In genomic region chr21:38863291-38863690, GRCh38 we compare ENCODE assay signal across 16 cellular contexts. TPM values are rescaled to one million over a fixed set of nuclear protein-coding genes. Genes with fewer than 3 reads are reported as not detected.
A peak's percentile ranks its signal among the peaks of the same experiment; 100 is the strongest.
DNase-seq lines count a peak whose midpoint lies in the region; ATAC-seq and TF ChIP-seq lines count a peak whose summit lies in the region.
"Had no signal": no experiment of that assay in that cellular context is flagged by ENCODE, and none has a peak within 500 bp of the region (broad histone marks: within the 10 kb centered on the region; RNA-seq: fewer than 3 reads in every experiment).

No MANE protein-coding gene starts in this region.

- 100% methylated on average over 1 of the region's 2 CpGs for WGBS in esophagus muscularis mucosa

- TF ChIP-seq EP300 in esophagus muscularis mucosa (IDR thresholded peaks at IDR 0.05) = no peak

- no peaks in the 10 kb centered on the region for H3K9me3 Mint-ChIP-seq in stimulated activated naive CD8-positive, alpha-beta T cell treated with anti-CD3 and anti-CD28 coated beads, Interleukin-15, amount 100 ng/mL, for 72 hours
- H3K9me3 Mint-ChIP-seq: CD4-positive, alpha-beta memory T cell had no signal

- TF ChIP-seq CTCF in esophagus muscularis mucosa (IDR thresholded peaks at IDR 0.05) = no peak

- DNase-seq in stimulated activated naive CD8-positive, alpha-beta T cell treated with anti-CD3 and anti-CD28 coated beads, Interleukin-15, amount 100 ng/mL, for 72 hours = no peak
- no peak for DNase-seq in stimulated activated naive CD8-positive, alpha-beta T cell treated with anti-CD3 and anti-CD28 coated beads, Interleukin-15, Interleukin-2, amounts not matched to agents 100 U/mL and 50 U/mL, for 24 hours
- DNase-seq in M059J (ENCODE audit: low read depth) (peak; percentile 57), esophagus muscularis mucosa (ENCODE audit: extremely low spot score) (peak; percentile 45), erythroblast (lab: John Stamatoyannopoulos, UW) (no peak), NCI-H187 (lab: John Stamatoyannopoulos, UW) (no peak), C1 segment of cervical spinal cord (lab: John Stamatoyannopoulos, UW) (no peak)
- DNase-seq: CD4-positive, alpha-beta memory T cell; DMS79; H7; IMR-90; KG1 had no signal

- H3K4me3 Mint-ChIP-seq in stimulated activated naive CD8-positive, alpha-beta T cell treated with anti-CD3 and anti-CD28 coated beads, Interleukin-15, amount 100 ng/mL, for 72 hours = no peak overlapping the region
- H3K4me3 Mint-ChIP-seq: CD4-positive, alpha-beta memory T cell; GM23338 had no signal

- no peaks in the 10 kb centered on the region for H3K4me1 Mint-ChIP-seq in stimulated activated naive CD8-positive, alpha-beta T cell treated with anti-CD3 and anti-CD28 coated beads, Interleukin-15, amount 100 ng/mL, for 72 hours
- H3K4me1 Mint-ChIP-seq: CD4-positive, alpha-beta memory T cell had no signal

- intact Hi-C loops in esophagus muscularis mucosa (cut with DNase I) = no loop called here

- H3K4me3 ChIP-seq in esophagus muscularis mucosa = no peak overlapping the region
- H3K4me3 ChIP-seq: GM23338 had no signal

- no peaks in the 10 kb centered on the region for H3K4me1 ChIP-seq in esophagus muscularis mucosa

- H3K9me3 ChIP-seq in esophagus muscularis mucosa = no peaks in the 10 kb centered on the region

- H3K27me3 Mint-ChIP-seq in stimulated activated naive CD8-positive, alpha-beta T cell treated with anti-CD3 and anti-CD28 coated beads, Interleukin-15, amount 100 ng/mL, for 72 hours = peaks cover 19% of the 10 kb centered on the region

- no peaks in the 10 kb centered on the region for H3K36me3 ChIP-seq in esophagus muscularis mucosa

- H3K27ac Mint-ChIP-seq in stimulated activated naive CD8-positive, alpha-beta T cell treated with anti-CD3 and anti-CD28 coated beads, Interleukin-15, amount 100 ng/mL, for 72 hours = peak overlapping the region; percentile 78 to 82
- H3K27ac Mint-ChIP-seq: CD4-positive, alpha-beta memory T cell; GM23338 had no signal

- H3K27me3 ChIP-seq in esophagus muscularis mucosa = no peaks in the 10 kb centered on the region

- ATAC-seq in stimulated activated naive CD8-positive, alpha-beta T cell treated with anti-CD3 and anti-CD28 coated beads, Interleukin-15, amount 100 ng/mL, for 72 hours = no peak
- no peak for ATAC-seq in stimulated activated naive CD8-positive, alpha-beta T cell treated with anti-CD3 and anti-CD28 coated beads, Interleukin-15, Interleukin-2, amounts not matched to agents 100 U/mL and 50 U/mL, for 24 hours
- ATAC-seq in HG03108 (IDR thresholded peaks at IDR 0.05; ENCODE audit: unreplicated experiment) = no peak
- ATAC-seq: GM23338 had no signal

- TF ChIP-seq POLR2A in esophagus muscularis mucosa (IDR thresholded peaks at IDR 0.05; ENCODE audit: low read depth) = no peak
- TF ChIP-seq POLR2A in erythroblast (IDR thresholded peaks at IDR 0.05; ENCODE audit: low read length) = no peak

- H3K27ac ChIP-seq in esophagus muscularis mucosa (replicated peaks in 1 of 4) = no peak overlapping the region
- H3K27ac ChIP-seq: 22Rv1, C4-2B had no signal

RNA-seq across cellular contexts. Expression of gene ETS2, which starts 57.6 kb away (rescaled TPM):
- 27.9 and 37.8 TPM in 2 replicates for total RNA-seq in M059J (2014; rRNA removed; shearing (Covaris generic))
- 100 to 1,000 TPM in 1 of 4 donors, 10 to 100 TPM in 3; 31.1 to 175 (median 63.8) TPM for total RNA-seq in esophagus muscularis mucosa

Comparison
In these comparisons a context has a peak if more than half of its experiments do, and no peak if none do; other contexts are left out.
1. DNase-seq: peak in M059J (single experiment) and esophagus muscularis mucosa (single experiment); none in stimulated activated naive CD8-positive, alpha-beta T cell treated with anti-CD3 and anti-CD28 coated beads, Interleukin-15, amount 100 ng/mL, for 72 hours (0 of 2), stimulated activated naive CD8-positive, alpha-beta T cell treated with anti-CD3 and anti-CD28 coated beads, Interleukin-15, Interleukin-2, amounts not matched to agents 100 U/mL and 50 U/mL, for 24 hours (single experiment), erythroblast (0 of 2), NCI-H187 (0 of 2) and C1 segment of cervical spinal cord (0 of 14).